17 cellular contexts compared by ENCODE assay signal in genomic region chr15:83685864-83686263, GRCh38. TPM values are rescaled to one million over a fixed set of nuclear protein-coding genes. Genes with fewer than 3 reads are reported as not detected.
"Had no signal": no experiment of that assay in that cellular context is flagged by ENCODE, and none has a peak within 500 bp of the region (broad histone marks: within the 10 kb centered on the region; RNA-seq: fewer than 3 reads in every experiment).

No MANE protein-coding gene starts in this region.

- DNase-seq: activated B cell treated with CpG ODN at 0.5 μM for 24 hours; activated CD4-positive, alpha-beta T cell treated with anti-CD3 and anti-CD28 coated beads, Interleukin-2, amount 50 U/mL, for 1 hour; activated naive CD4-positive, alpha-beta T cell treated with anti-CD3 and anti-CD28 coated beads for 36 hours; activated T-cell treated with anti-CD3 and anti-CD28 coated beads for 4 hours; central memory CD4-positive, alpha-beta T cell; effector memory CD4-positive, alpha-beta T cell; glutamatergic neuron; naive B cell; right lobe of liver; stimulated activated CD4-positive, alpha-beta T cell treated with anti-CD3 and anti-CD28 coated beads, Interleukin-4, amount 100 ng/mL, for 1 hour; stimulated activated CD8-positive, alpha-beta memory T cell treated with anti-CD3 and anti-CD28 coated beads, Interleukin-4, amount 100 ng/mL, for 48 hours; stimulated activated naive CD8-positive, alpha-beta T cell treated with anti-CD3 and anti-CD28 coated beads, Interleukin-15, Interleukin-2, amounts not matched to agents 100 U/mL and 50 U/mL, for 24 hours; testis had no signal

- H3K4me1 ChIP-seq: right lobe of liver, testis had no signal

- H3K36me3 ChIP-seq: right lobe of liver had no signal

- H3K4me3 ChIP-seq: right lobe of liver, testis had no signal

- H3K9me3 ChIP-seq: right lobe of liver, testis had no signal

- H3K27ac ChIP-seq: epithelial cell of prostate, right lobe of liver, testis had no signal

- H3K27me3 ChIP-seq: right lobe of liver, testis had no signal

RNA-seq across cellular contexts. Expression of gene ADAMTSL3, which starts 31.9 kb away (rescaled TPM):
- total RNA-seq: activated B cell treated with CpG ODN at 0.5 μM for 24 hours; activated CD8-positive, alpha-beta memory T cell treated with anti-CD3 and anti-CD28 coated beads for 36 hours; activated naive CD4-positive, alpha-beta T cell treated with anti-CD3 and anti-CD28 coated beads for 36 hours; activated T-helper 17 cell treated with anti-CD3 and anti-CD28 coated beads, Interleukin-2, amount 50 U/mL, for 72 hours; T-helper 1 cell treated with Interleukin-12 subunit alpha and Interleukin-12 subunit beta and Interleukin-4 antibody, amounts not matched to agents 30 ng/mL and 1 ng/mL, for 36 hours had no signal
